ENCODE assay signal across 1 cellular context in genomic region chr3:12141350-12141749, GRCh38.
TF ChIP-seq lines count a peak whose summit lies in the region.

No MANE protein-coding gene starts in this region.

TF ChIP-seq in GM12878, 131 proteins besides CTCF, POLR2A, EP300 and RAD21 (continued from another document):
- TF ChIP-seq ZBTB40 (IDR thresholded peaks at IDR 0.05; ENCODE audit: borderline replicate concordance) (no peak), NR2C1 (IDR thresholded peaks at IDR 0.05) (no peak), PML (IDR thresholded peaks at IDR 0.05; ENCODE audit: low read length) (no peak), CBFB (IDR thresholded peaks at IDR 0.05; ENCODE audit: low read depth) (no peak), ZNF274 (IDR thresholded peaks at IDR 0.05; ENCODE audit: insufficient read depth, insufficient read length) (no peak), TCF3 (IDR thresholded peaks at IDR 0.05; ENCODE audit: borderline replicate concordance, insufficient read depth, low read depth, low read length) (no peak), KDM1A (IDR thresholded peaks at IDR 0.05; ENCODE audit: borderline replicate concordance) (no peak), E4F1 (IDR thresholded peaks at IDR 0.05; ENCODE audit: borderline replicate concordance, partially characterized antibody) (no peak)
